In genomic region chr16:89602273-89602951, GRCh38 we compare ENCODE assay signal across 8 cellular contexts.
DNase-seq lines count a peak whose midpoint lies in the region; ATAC-seq and TF ChIP-seq lines count a peak whose summit lies in the region.

No MANE protein-coding gene starts in this region.

- peak; percentile 18 to 38 for DNase-seq in SHP77 (lab: John Stamatoyannopoulos, UW)
- no peak for DNase-seq in SHP77 treated with DMSO at 0.1 percent for 48 hours (lab: John Stamatoyannopoulos, UW)
- peak; percentile 91 for DNase-seq in RWPE2 (ENCODE audit: low spot score)
- peak; percentile 63 for DNase-seq in activated gamma-delta T cell treated with anti-CD3 and anti-CD28 coated beads, Interleukin-2, amount 50 U/mL, for 16 hours (ENCODE audit: low read depth)
- DNase-seq in hepatic stellate cell (ENCODE audit: low spot score), result peak; percentile 94
- peak; percentile 69 for DNase-seq in stimulated activated CD4-positive, alpha-beta T cell treated with anti-CD3 and anti-CD28 coated beads, Interleukin-1b, Interleukin-23, amount 100 ng/mL, for 48 hours

- H3K9me3 ChIP-seq in RWPE2 (ENCODE audit: severe bottlenecking), result no peaks in the 10 kb centered on the region

- peaks cover 17% of the 10 kb centered on the region for H3K4me1 ChIP-seq in RWPE2 (ENCODE audit: insufficient read depth, poor library complexity, severe bottlenecking)

- ATAC-seq in RWPE2 (ENCODE audit: low read depth) (peak; percentile 94), HG03108 (IDR thresholded peaks at IDR 0.05; ENCODE audit: unreplicated experiment) (no peak), HG03196 (IDR thresholded peaks at IDR 0.05; ENCODE audit: unreplicated experiment) (no peak)

- H3K27me3 ChIP-seq in RWPE2 (ENCODE audit: insufficient read depth, poor library complexity, severe bottlenecking), result no peaks in the 10 kb centered on the region

- no peaks in the 10 kb centered on the region for H3K36me3 ChIP-seq in RWPE2 (ENCODE audit: low read depth)

- no peak overlapping the region for H3K4me3 ChIP-seq in RWPE2 (ENCODE audit: severe bottlenecking)

- no peak for TF ChIP-seq CTCF in RWPE2 (IDR thresholded peaks at IDR 0.05; ENCODE audit: poor library complexity, severe bottlenecking)

- H3K27ac ChIP-seq in RWPE2 (ENCODE audit: poor library complexity, severe bottlenecking), result peak overlapping the region; percentile 66
